8 cellular contexts compared by ENCODE assay signal in genomic region chr9:100011062-100011681, GRCh38.
DNase-seq lines count a peak whose midpoint lies in the region; ATAC-seq and TF ChIP-seq lines count a peak whose summit lies in the region.

No MANE protein-coding gene starts in this region.

- no peak overlapping the region for H3K14ac ChIP-seq in IMR-90 (replicated peaks; ENCODE audit: low read depth, low read length)

- no peak overlapping the region for H3K27ac ChIP-seq in IMR-90 (ENCODE audit: insufficient read depth, low read length)

- ATAC-seq in IMR-90 (ENCODE audit: low read depth) (no peak), HG02571 (IDR thresholded peaks at IDR 0.05; ENCODE audit: unreplicated experiment) (no peak), GM21526 (IDR thresholded peaks at IDR 0.05; ENCODE audit: low FRiP score, unreplicated experiment) (no peak), HG03045 (IDR thresholded peaks at IDR 0.05; ENCODE audit: unreplicated experiment) (no peak)

- intact Hi-C loops in IMR-90 (cut with micrococcal nuclease): loop anchor here (1.0 to 5.0 kb wide), 3 partner anchors 189 to 829 kb away; partner anchors contain the start of gene NR4A3

- no TSS peak for BruUV-seq in IMR-90 (replicated peaks; lab: Mats Ljungman, UMichigan)

- H3K9me1 ChIP-seq in IMR-90 (ENCODE audit: insufficient read depth, low read length): no peaks in the 10 kb centered on the region

- no peak overlapping the region for H2BK20ac ChIP-seq in IMR-90 (ENCODE audit: low read depth, low read length)

- TF ChIP-seq CTCF in IMR-90 (conservative IDR thresholded peaks at IDR 0.05; ENCODE audit: low read depth, low read length): peak; percentile 60

- no peak overlapping the region for H3K56ac ChIP-seq in IMR-90 (ENCODE audit: extremely low read depth, insufficient read depth, low read length)

- H3K4me1 ChIP-seq in IMR-90 (ENCODE audit: control insufficient read depth, insufficient read depth, low read length): peaks cover 7% of the 10 kb centered on the region

- no peak overlapping the region for H2BK5ac ChIP-seq in IMR-90 (ENCODE audit: low read depth, low read length, poor library complexity, severe bottlenecking)

- H4K20me1 ChIP-seq in IMR-90 (ENCODE audit: insufficient read depth, low read length): no peaks in the 10 kb centered on the region

- dilution Hi-C loops in IMR-90 (cut with HindIII; ENCODE audit: low sequenced_read_pairs, unreplicated experiment): no loop called here

- no peak overlapping the region for H3K18ac ChIP-seq in IMR-90 (ENCODE audit: low read depth, low read length)

- H2AK5ac ChIP-seq in IMR-90 (ENCODE audit: low read depth, low read length): no peak overlapping the region

- H3K4me2 ChIP-seq in IMR-90 (ENCODE audit: low read depth, low read length): no peak overlapping the region

- H3K4ac ChIP-seq in IMR-90 (ENCODE audit: low read depth, low read length): no peak overlapping the region

- no peak overlapping the region for H2BK15ac ChIP-seq in IMR-90 (ENCODE audit: low read depth, low read length)

- H2AFZ ChIP-seq in IMR-90 (replicated peaks; ENCODE audit: low read length, poor library complexity): no peak overlapping the region

- H3K4me3 ChIP-seq in IMR-90 (ENCODE audit: insufficient read depth, low read depth, low read length): no peak overlapping the region

- H3K36me3 ChIP-seq in IMR-90 (ENCODE audit: control insufficient read depth, insufficient read depth, low read length): peaks cover 3% of the 10 kb centered on the region; the same call in 1 of the 2 replicates

- CTCF ChIA-PET in IMR-90 (lab: Yijun Ruan, JAX): no interaction called here

- no peak overlapping the region for H2BK120ac ChIP-seq in IMR-90 (ENCODE audit: low read depth, low read length)

- no peak overlapping the region for H2AK9ac ChIP-seq in IMR-90 (replicated peaks; ENCODE audit: low read depth, low read length, poor library complexity)

- WGBS in IMR-90 (ENCODE audit: extremely low coverage in 2 of 2, insufficient read length in 1 of 2), 2 experiments: no CpG with 5 or more reads among the region's 1 CpG

- no peak overlapping the region for H3K23ac ChIP-seq in IMR-90 (ENCODE audit: low read depth, low read length)

- in situ Hi-C loops in IMR-90 (cut with MboI; ENCODE audit: low sequenced_read_pairs): loop anchor here (10.0 to 25.0 kb wide), 2 partner anchors 749 to 826 kb away; no protein-coding TSS in a partner anchor

- DNase-seq in EH (ENCODE audit: low read depth): peak; percentile 65
- peak; percentile 67 for DNase-seq in IMR-90
- peak; percentile 60 for DNase-seq in RPMI7951 (ENCODE audit: low read depth)
- peak; percentile 35 for DNase-seq in cerebellar cortex (ENCODE audit: low spot score)
- peak; percentile 21 for DNase-seq in myocyte (ENCODE audit: low read depth)

- POLR2A ChIA-PET in IMR-90 (lab: Charles Lee; ENCODE audit: unreplicated experiment): no interaction called here

- H4K8ac ChIP-seq in IMR-90 (ENCODE audit: low read depth in 2 of 2, low read length in 2 of 2): no peak overlapping the region

- H4K91ac ChIP-seq in IMR-90 (ENCODE audit: insufficient read depth, low read depth, low read length): no peak overlapping the region

- H3K79me1 ChIP-seq in IMR-90 (ENCODE audit: low read depth in 1 of 2, low read length in 2 of 2): peaks cover 4 to 5% of the 10 kb centered on the region in 2 experiments; a peak in 3 of 4 replicates

- H3K9me3 ChIP-seq in IMR-90 (ENCODE audit: control insufficient read depth, insufficient read depth, low read length): no peaks in the 10 kb centered on the region

- no peaks in the 10 kb centered on the region for H3K27me3 ChIP-seq in IMR-90 (ENCODE audit: control insufficient read depth, insufficient read depth, low read length)

- H3K9ac ChIP-seq in IMR-90 (ENCODE audit: low read depth, low read length): no peak overlapping the region

- TF ChIP-seq RAD21 in IMR-90 (IDR thresholded peaks at IDR 0.05; ENCODE audit: low read length): peak; percentile 66

- TF ChIP-seq POLR2A in IMR-90 (IDR thresholded peaks at IDR 0.05; ENCODE audit: low read depth, low read length): no peak

- H4K5ac ChIP-seq in IMR-90 (ENCODE audit: low read depth, low read length): no peak overlapping the region

TF ChIP-seq in IMR-90, 13 proteins besides CTCF, POLR2A, EP300 and RAD21:
- TF ChIP-seq RFX5 (IDR thresholded peaks at IDR 0.05; ENCODE audit: low read depth, low read length): no peak
- no peak for TF ChIP-seq ELK1 (IDR thresholded peaks at IDR 0.05; ENCODE audit: borderline replicate concordance, low read depth, low read length)
- no peak for TF ChIP-seq MAZ (IDR thresholded peaks at IDR 0.05; ENCODE audit: borderline replicate concordance, low read depth, low read length)
- TF ChIP-seq SMC3 (IDR thresholded peaks at IDR 0.05; ENCODE audit: low read depth, low read length): peak; percentile 65
- TF ChIP-seq BHLHE40 (IDR thresholded peaks at IDR 0.05; ENCODE audit: low read depth, low read length): no peak
- no peak for TF ChIP-seq MXI1 (IDR thresholded peaks at IDR 0.05; ENCODE audit: borderline replicate concordance, low read depth, low read length)
TF ChIP-seq in IMR-90: peak in this region for 1.
